ENCODE assay signal across 1 cellular context in genomic region chr1:117732956-117733355, GRCh38.
TF ChIP-seq lines count a peak whose summit lies in the region.

No MANE protein-coding gene starts in this region.

TF ChIP-seq in H1, 55 proteins besides CTCF, POLR2A, EP300 and RAD21 (continued from another document):
- TF ChIP-seq CHD7 (IDR thresholded peaks at IDR 0.05; ENCODE audit: insufficient replicate concordance, low read length) (no peak), TAF1 (IDR thresholded peaks at IDR 0.05; ENCODE audit: low read depth, low read length) (no peak), SP2 (IDR thresholded peaks at IDR 0.05; ENCODE audit: low read length) (no peak), CREB1 (IDR thresholded peaks at IDR 0.05) (no peak), TAF7 (optimal IDR thresholded peaks at IDR 0.05; ENCODE audit: borderline replicate concordance, low read depth, low read length) (no peak), EZH2 (IDR thresholded peaks at IDR 0.05; ENCODE audit: low read depth, low read length, severe bottlenecking) (no peak), GTF2F1 (IDR thresholded peaks at IDR 0.05; ENCODE audit: borderline replicate concordance, low read depth, low read length) (no peak), TEAD4 (IDR thresholded peaks at IDR 0.05; ENCODE audit: low read depth, low read length) (no peak), KDM5A (IDR thresholded peaks at IDR 0.05; ENCODE audit: low read length) (no peak), RBBP5 (IDR thresholded peaks at IDR 0.05; ENCODE audit: borderline replicate concordance, low read depth, low read length) (no peak), SIRT6 (IDR thresholded peaks at IDR 0.05; ENCODE audit: low read length) (no peak), NANOG (IDR thresholded peaks at IDR 0.05; ENCODE audit: insufficient read depth, low read depth, low read length, poor library complexity, severe bottlenecking) (no peak), KDM1A (IDR thresholded peaks at IDR 0.05; ENCODE audit: borderline replicate concordance, low read length) (no peak), RNF2 (IDR thresholded peaks at IDR 0.05; ENCODE audit: borderline replicate concordance, low read depth, low read length, missing control alignments, poor library complexity, severe bottlenecking) (no peak)
